24 cellular contexts compared by ENCODE assay signal in genomic region chr2:8236391-8236790, GRCh38.
"Had no signal": no experiment of that assay in that cellular context is flagged by ENCODE, and none has a peak within 500 bp of the region (broad histone marks: within the 10 kb centered on the region; RNA-seq: fewer than 3 reads in every experiment).

No MANE protein-coding gene starts in this region.

- DNase-seq: cortex of kidney; effector memory CD8-positive, alpha-beta T cell; esophagus squamous epithelium; foreskin fibroblast; glutamatergic neuron; islet precursor cell; left lung; mesenchymal stem cell; midbrain; naive B cell; nephron progenitor cell; psoas muscle; retina; spleen; stimulated activated CD4-positive, alpha-beta T cell treated with anti-CD3 and anti-CD28 coated beads, Interleukin-2, amount 100 ng/mL, for 24 hours; stimulated activated CD4-positive, alpha-beta T cell treated with anti-CD3 and anti-CD28 coated beads, Interleukin-4, amount 100 ng/mL, for 4 hours; stimulated activated naive CD4-positive, alpha-beta T cell; stomach; substantia nigra; transverse colon had no signal

- H3K4me3 Mint-ChIP-seq: effector memory CD8-positive, alpha-beta T cell; naive B cell; nephron progenitor cell had no signal

- H3K27ac ChIP-seq: esophagus squamous epithelium, gastroesophageal sphincter, left lung, psoas muscle, spleen, stomach, thoracic aorta, transverse colon had no signal

- H3K9me3 Mint-ChIP-seq: effector memory CD8-positive, alpha-beta T cell; naive B cell; nephron progenitor cell had no signal

- H3K36me3 ChIP-seq: esophagus squamous epithelium, gastroesophageal sphincter, left lung, spleen, stomach, thoracic aorta, transverse colon had no signal

- H3K27ac Mint-ChIP-seq: effector memory CD8-positive, alpha-beta T cell had no signal

- H3K4me3 ChIP-seq: esophagus squamous epithelium, gastroesophageal sphincter, left lung, lung, psoas muscle, spleen, stomach, thoracic aorta, transverse colon had no signal

- H3K27me3 ChIP-seq: esophagus squamous epithelium, gastroesophageal sphincter, left lung, spleen, stomach, transverse colon had no signal

- H3K9me3 ChIP-seq: esophagus squamous epithelium, gastroesophageal sphincter, left lung, psoas muscle, spleen, stomach, thoracic aorta, transverse colon had no signal

- ATAC-seq: effector memory CD8-positive, alpha-beta T cell; gastroesophageal sphincter; left lung; psoas muscle; sciatic nerve had no signal

- H3K27me3 Mint-ChIP-seq: effector memory CD8-positive, alpha-beta T cell had no signal

- H3K36me3 Mint-ChIP-seq: naive B cell had no signal
